14 cellular contexts compared by ENCODE assay signal in genomic region chr15:29935296-29936020, GRCh38.
DNase-seq lines count a peak whose midpoint lies in the region; ATAC-seq, FAIRE-seq and TF ChIP-seq lines count a peak whose summit lies in the region.
"Had no signal": no experiment of that assay in that cellular context is flagged by ENCODE, and none has a peak within 500 bp of the region (broad histone marks: within the 10 kb centered on the region; RNA-seq: fewer than 3 reads in every experiment).

No MANE protein-coding gene starts in this region.

- POLR2A ChIA-PET in WTC11 (lab: Charles Lee): no interaction called here
- POLR2A ChIA-PET in CD4-positive, alpha-beta memory T cell (lab: Charles Lee; ENCODE audit: partially characterized antibody): no interaction called here

- peaks cover 0 to 6% (median 0%) of the 10 kb centered on the region in 12 donors for H3K4me1 ChIP-seq in heart left ventricle
- H3K4me1 ChIP-seq in right atrium auricular region: no peaks in the 10 kb centered on the region
- no peaks in the 10 kb centered on the region for H3K4me1 ChIP-seq in CD4-positive, alpha-beta memory T cell (ENCODE audit: insufficient read depth, low read length)
- H3K4me1 ChIP-seq: BLaER1 had no signal

- no peak overlapping the region; the same call in 1 of the 2 replicates for H3K27ac Mint-ChIP-seq in WTC11
- no peak overlapping the region for H3K27ac Mint-ChIP-seq in CD4-positive, alpha-beta memory T cell
- H3K27ac Mint-ChIP-seq: activated CD4-positive, alpha-beta T cell treated with anti-CD3 and anti-CD28 coated beads, Interleukin-2, amount 10 ng/mL, durations not matched to agents 24 days and 14 days; stimulated activated memory B cell treated with anti-CD40 and anti-IgM and Interleukin-4, amounts not matched to agents 10 μg/mL and 1 μg/mL and 100 μg/mL, for 72 hours had no signal

- no peak overlapping the region for H3K4me3 ChIP-seq in heart left ventricle
- no peak overlapping the region for H3K4me3 ChIP-seq in right atrium auricular region
- no peak overlapping the region for H3K4me3 ChIP-seq in CD4-positive, alpha-beta memory T cell (ENCODE audit: low read length in 2 of 2)
- H3K4me3 ChIP-seq: BLaER1, smooth muscle cell had no signal

- WGBS in heart left ventricle, 4 donors: 81 to 86% (median 84%) methylated on average over 3 of the region's 3 CpGs

- peak in 3 of 4 donors; percentile 70 to 81 (median 73) for ATAC-seq in heart left ventricle
- peak; percentile 92 for ATAC-seq in WTC11
- no peak for ATAC-seq in HG02610 (IDR thresholded peaks at IDR 0.05; ENCODE audit: unreplicated experiment)
- ATAC-seq: stimulated activated memory B cell treated with anti-CD40 and anti-IgM and Interleukin-4, amounts not matched to agents 10 μg/mL and 1 μg/mL and 100 μg/mL, for 72 hours had no signal

- no peaks in the 10 kb centered on the region for H3K9me3 ChIP-seq in heart left ventricle
- no peaks in the 10 kb centered on the region for H3K9me3 ChIP-seq in right atrium auricular region
- H3K9me3 ChIP-seq in CD4-positive, alpha-beta memory T cell (ENCODE audit: control insufficient read depth in 1 of 2, low read length in 2 of 2): no peaks in the 10 kb centered on the region
- H3K9me3 ChIP-seq: BLaER1 had no signal

- TF ChIP-seq POLR2A in heart left ventricle (IDR thresholded peaks at IDR 0.05) (no peak), H54 (IDR thresholded peaks at IDR 0.05; ENCODE audit: low read depth, low read length) (no peak)

- no peak for FAIRE-seq in H54 (lab: Jason Lieb, UNC)
- FAIRE-seq: GM12891 had no signal

- TF ChIP-seq CTCF in heart left ventricle (IDR thresholded peaks at IDR 0.05): peak in 9 of 12 donors; percentile 7 to 49 (median 32)
- peak in 1 of 2 donors; percentile 42 for TF ChIP-seq CTCF in right atrium auricular region (IDR thresholded peaks at IDR 0.05)
- no peak for TF ChIP-seq CTCF in WTC11 (IDR thresholded peaks at IDR 0.05)

- H3K9me3 Mint-ChIP-seq in WTC11: no peaks in the 10 kb centered on the region
- no peaks in the 10 kb centered on the region for H3K9me3 Mint-ChIP-seq in CD4-positive, alpha-beta memory T cell
- H3K9me3 Mint-ChIP-seq: activated CD4-positive, alpha-beta T cell treated with anti-CD3 and anti-CD28 coated beads, Interleukin-2, amount 10 ng/mL, durations not matched to agents 24 days and 14 days; stimulated activated memory B cell treated with anti-CD40 and anti-IgM and Interleukin-4, amounts not matched to agents 10 μg/mL and 1 μg/mL and 100 μg/mL, for 72 hours had no signal

- H3K27ac ChIP-seq in heart left ventricle: no peak overlapping the region
- H3K27ac ChIP-seq in right atrium auricular region: no peak overlapping the region
- H3K27ac ChIP-seq in CD4-positive, alpha-beta memory T cell (ENCODE audit: low read depth, low read length): no peak overlapping the region
- H3K27ac ChIP-seq: BLaER1 had no signal

- CTCF ChIA-PET in WTC11 (lab: Charles Lee): interaction anchor here (0.9 to 1.9 kb wide), 5 partner anchors 10 to 249 kb away, joined by 3 to 19 read pairs (median 4); no protein-coding TSS in a partner anchor
- CTCF ChIA-PET in CD4-positive, alpha-beta memory T cell (lab: Charles Lee; ENCODE audit: partially characterized antibody): interaction anchor here (1.1 kb wide), 1 partner anchor 10 kb away, joined by 3 read pairs; no protein-coding TSS in a partner anchor

- no peak overlapping the region for H3K4me3 Mint-ChIP-seq in WTC11
- no peak overlapping the region for H3K4me3 Mint-ChIP-seq in CD4-positive, alpha-beta memory T cell
- H3K4me3 Mint-ChIP-seq: activated CD4-positive, alpha-beta T cell treated with anti-CD3 and anti-CD28 coated beads, Interleukin-2, amount 10 ng/mL, durations not matched to agents 24 days and 14 days; stimulated activated memory B cell treated with anti-CD40 and anti-IgM and Interleukin-4, amounts not matched to agents 10 μg/mL and 1 μg/mL and 100 μg/mL, for 72 hours had no signal

- peaks cover 18% of the 10 kb centered on the region for H3K4me1 Mint-ChIP-seq in WTC11
- H3K4me1 Mint-ChIP-seq in CD4-positive, alpha-beta memory T cell: no peaks in the 10 kb centered on the region
- H3K4me1 Mint-ChIP-seq: activated CD4-positive, alpha-beta T cell treated with anti-CD3 and anti-CD28 coated beads, Interleukin-2, amount 10 ng/mL, durations not matched to agents 24 days and 14 days; stimulated activated memory B cell treated with anti-CD40 and anti-IgM and Interleukin-4, amounts not matched to agents 10 μg/mL and 1 μg/mL and 100 μg/mL, for 72 hours had no signal

- H3K27me3 ChIP-seq in heart left ventricle: no peaks in the 10 kb centered on the region
- no peaks in the 10 kb centered on the region for H3K27me3 ChIP-seq in right atrium auricular region
- H3K27me3 ChIP-seq in CD4-positive, alpha-beta memory T cell (ENCODE audit: insufficient read depth, low read length): no peaks in the 10 kb centered on the region
- H3K27me3 ChIP-seq: BLaER1 had no signal

- intact Hi-C loops in heart left ventricle (cut with DNase I): loop anchor here in 6 of 10 donors (1.0 to 10.0 kb wide), 5 partner anchors 142 to 271 kb away; no protein-coding TSS in a partner anchor
- intact Hi-C loops in CD4-positive, alpha-beta memory T cell (cut with micrococcal nuclease): no loop called here

- DNase-seq in heart left ventricle: no peak
- DNase-seq in right atrium auricular region (ENCODE audit: low spot score): no peak
- DNase-seq in WTC11 (ENCODE audit: low spot score): peak; percentile 52
- peak; percentile 46 for DNase-seq in iPS-NIHi11 (ENCODE audit: low spot score)
- DNase-seq in CD4-positive, alpha-beta memory T cell: no peak
- DNase-seq in H54 (ENCODE audit: insufficient read length, low spot score): no peak
- no peak for DNase-seq in SIG-M5 (lab: John Stamatoyannopoulos, UW)
- DNase-seq: activated CD4-positive, alpha-beta T cell treated with anti-CD3 and anti-CD28 coated beads, Interleukin-2, amount 10 ng/mL, durations not matched to agents 24 days and 14 days; NCI-H1417 treated with DMSO at 0.1 percent for 48 hours had no signal

- H3K36me3 ChIP-seq in heart left ventricle (no peaks in the 10 kb centered on the region), right atrium auricular region (no peaks in the 10 kb centered on the region)
- no peaks in the 10 kb centered on the region for H3K36me3 ChIP-seq in CD4-positive, alpha-beta memory T cell (ENCODE audit: insufficient read depth, low read length)
- H3K36me3 ChIP-seq: BLaER1 had no signal

- H3K27me3 Mint-ChIP-seq in WTC11 (ENCODE audit: low read depth): no peaks in the 10 kb centered on the region
- H3K27me3 Mint-ChIP-seq in CD4-positive, alpha-beta memory T cell: peaks cover 5 to 9% of the 10 kb centered on the region in 2 donors

- no peaks in the 10 kb centered on the region for H3K36me3 Mint-ChIP-seq in WTC11
- no peaks in the 10 kb centered on the region for H3K36me3 Mint-ChIP-seq in CD4-positive, alpha-beta memory T cell
- H3K36me3 Mint-ChIP-seq: stimulated activated memory B cell treated with anti-CD40 and anti-IgM and Interleukin-4, amounts not matched to agents 10 μg/mL and 1 μg/mL and 100 μg/mL, for 72 hours had no signal

TF ChIP-seq in WTC11, 78 proteins besides CTCF, POLR2A, EP300 and RAD21:
- TF ChIP-seq FOXJ3 (CRISPR knock-in tag; IDR thresholded peaks at IDR 0.05; ENCODE audit: borderline replicate concordance) (no peak), SP1 (CRISPR knock-in tag; conservative IDR thresholded peaks at IDR 0.05) (0 out of 2 replicates have a peak, but pooled peaks have one; percentile 21), ZNF317 (CRISPR knock-in tag; IDR thresholded peaks at IDR 0.05; ENCODE audit: borderline replicate concordance, low read depth) (no peak)
TF ChIP-seq in WTC11: peak in this region for 1.

Comparison
In these comparisons a context has a peak if more than half of its experiments do, and no peak if none do; other contexts are left out.
1. DNase-seq: peak in WTC11 (single experiment) and iPS-NIHi11 (single experiment); none in heart left ventricle (0 of 5), right atrium auricular region (single experiment), CD4-positive, alpha-beta memory T cell (0 of 5), H54 (single experiment) and SIG-M5 (single experiment).